8 cellular contexts compared by ENCODE assay signal in the genomic region with DNA sequence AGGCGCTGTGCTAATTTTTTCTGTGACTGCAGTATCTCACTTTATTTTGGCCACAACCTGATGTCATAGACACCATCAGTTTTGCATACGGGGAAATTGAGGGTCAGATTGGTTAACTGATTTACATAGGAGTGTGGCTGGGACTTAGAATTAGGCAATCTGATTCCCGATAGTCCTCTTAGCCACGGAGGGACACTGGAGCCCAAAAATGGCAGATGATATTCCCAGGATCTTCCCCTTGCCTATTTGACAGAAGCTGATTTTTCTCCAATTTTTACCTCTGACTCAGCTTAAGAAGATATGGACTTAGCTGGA. TPM values are rescaled to one million over a fixed set of nuclear protein-coding genes. Genes with fewer than 3 reads are reported as not detected.
DNase-seq lines count a peak whose midpoint lies in the region; ATAC-seq and TF ChIP-seq lines count a peak whose summit lies in the region.

No MANE protein-coding gene starts in this region.

- H2AFZ ChIP-seq in KMS-11 (ENCODE audit: low read depth) = peak overlapping the region; percentile 95; the same call in 1 of the 2 replicates

- peak; percentile 66 for DNase-seq in GM10266 (ENCODE audit: extremely low spot score)
- DNase-seq in breast epithelium (ENCODE audit: low spot score in 2 of 2) = no peak
- no peak for DNase-seq in stimulated activated CD4-positive, alpha-beta T cell treated with anti-CD3 and anti-CD28 coated beads, Interleukin-2, amount 100 ng/mL, for 48 hours
- DNase-seq in UCSD-AML1 (lab: John Stamatoyannopoulos, UW; ENCODE audit: unreplicated experiment) = no peak

- H3K27me3 ChIP-seq in KMS-11 (ENCODE audit: insufficient read depth, low read depth) (no peaks in the 10 kb centered on the region), breast epithelium (no peaks in the 10 kb centered on the region), muscle layer of duodenum (ENCODE audit: low read depth, low read length) (no peaks in the 10 kb centered on the region)

- no peak overlapping the region; the same call in 1 of the 2 replicates for H3K9ac ChIP-seq in KMS-11

- peak overlapping the region; percentile 46 for H3K4me3 ChIP-seq in KMS-11 (IDR thresholded peaks at IDR 0.05; ENCODE audit: insufficient read depth, low read depth, low read length)
- H3K4me3 ChIP-seq in breast epithelium = peak overlapping the region; percentile 89 to 94 (median 90)
- H3K4me3 ChIP-seq in muscle layer of duodenum (ENCODE audit: low read depth in 1 of 2, low read length in 2 of 2) = peak overlapping the region; percentile 88 to 93

- no peak for ATAC-seq in GM18858 (IDR thresholded peaks at IDR 0.05; ENCODE audit: unreplicated experiment)
- no peak for ATAC-seq in GM18868 (IDR thresholded peaks at IDR 0.05; ENCODE audit: unreplicated experiment)

- intact Hi-C loops in breast epithelium (cut with DNase I; ENCODE audit: low total_unique reads) = no loop called here

- H4K20me1 ChIP-seq in KMS-11 (ENCODE audit: insufficient read depth) = no peaks in the 10 kb centered on the region; the same call in 1 of the 2 replicates

- no peak for TF ChIP-seq CTCF in GM10266 (IDR thresholded peaks at IDR 0.05; ENCODE audit: control insufficient read depth, insufficient read depth, low read depth, missing control alignments)
- no peak for TF ChIP-seq CTCF in KMS-11 (conservative IDR thresholded peaks at IDR 0.05; ENCODE audit: low read depth, low read length)
- TF ChIP-seq CTCF in breast epithelium (IDR thresholded peaks at IDR 0.05) = no peak

- peak overlapping the region; percentile 56 for H3K4me2 ChIP-seq in KMS-11

- H3K27ac ChIP-seq in KMS-11 = no peak overlapping the region
- peak overlapping the region in 1 of 2 donors; percentile 87 for H3K27ac ChIP-seq in breast epithelium
- H3K27ac ChIP-seq in muscle layer of duodenum (ENCODE audit: low read length) = peak overlapping the region; percentile 56

- H3K4me1 ChIP-seq in KMS-11 (ENCODE audit: low read depth, poor library complexity, severe bottlenecking) (peaks cover 66% of the 10 kb centered on the region), breast epithelium (peaks cover 0 to 6% of the 10 kb centered on the region in 2 donors), muscle layer of duodenum (ENCODE audit: control insufficient read depth in 1 of 2, insufficient read depth in 2 of 2, low read length in 2 of 2) (peaks cover 5 to 21% of the 10 kb centered on the region in 2 donors)

- H3K79me2 ChIP-seq in KMS-11 (ENCODE audit: insufficient read depth, low read depth) = peaks cover 18% of the 10 kb centered on the region; the same call in 1 of the 2 replicates

- H3K9me3 ChIP-seq in breast epithelium (no peaks in the 10 kb centered on the region), muscle layer of duodenum (ENCODE audit: control insufficient read depth in 1 of 2, low read length in 2 of 2) (no peaks in the 10 kb centered on the region)

- H3K36me3 ChIP-seq in KMS-11 (ENCODE audit: insufficient read depth) (no peaks in the 10 kb centered on the region), breast epithelium (no peaks in the 10 kb centered on the region), muscle layer of duodenum (ENCODE audit: control insufficient read depth in 1 of 2, insufficient read depth in 2 of 2, low read length in 2 of 2) (no peaks in the 10 kb centered on the region)

- no peak for TF ChIP-seq POLR2A in breast epithelium (IDR thresholded peaks at IDR 0.05)

RNA-seq across cellular contexts. Expression of a gene that starts 1.3 kb away (rescaled TPM):
- 100 to 1,000 TPM in 1 of 3 donors, 10 to 100 TPM in 2; 74.1 to 110 (median 87.7) TPM for total RNA-seq in breast epithelium

RNA-seq across cellular contexts. Expression of a gene that starts 46.2 kb away (rescaled TPM):
- total RNA-seq in breast epithelium = 1 to 10 TPM in 1 of 3 donors, not detected in 2; 1.6 TPM
